13 cellular contexts compared by ENCODE assay signal in the genomic region with DNA sequence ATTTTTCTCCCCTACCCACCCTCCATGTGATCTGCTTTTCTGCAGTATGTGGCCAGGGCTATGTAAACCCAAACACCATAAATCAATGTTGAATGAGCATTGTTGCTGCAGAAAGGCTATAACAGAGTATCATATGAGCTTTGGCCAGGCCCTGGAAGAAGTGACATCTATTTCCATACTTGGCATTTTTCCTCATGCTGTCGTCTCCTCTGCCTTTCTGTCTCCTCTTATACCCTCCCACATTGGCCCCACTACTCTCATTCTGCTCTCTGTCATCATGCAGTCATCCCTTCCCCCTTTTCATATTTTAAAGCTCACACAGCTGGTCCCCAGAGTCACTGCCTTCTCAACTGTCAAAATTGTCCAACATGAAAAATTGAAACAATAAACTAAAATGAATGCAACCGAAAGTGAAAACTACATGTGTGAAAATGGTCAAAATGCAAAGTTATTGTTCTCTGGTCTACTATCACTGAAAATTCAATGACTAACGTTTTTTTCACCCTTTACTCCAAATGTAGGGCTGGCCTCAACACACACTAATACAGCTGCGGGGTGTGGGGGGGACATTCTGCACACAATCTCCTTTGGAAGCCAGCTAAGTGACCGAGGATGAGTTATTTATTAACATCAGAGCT.
DNase-seq lines count a peak whose midpoint lies in the region; ATAC-seq lines count a peak whose summit lies in the region.
"Had no signal": no experiment of that assay in that cellular context is flagged by ENCODE, and none has a peak within 500 bp of the region (broad histone marks: within the 10 kb centered on the region; RNA-seq: fewer than 3 reads in every experiment).

No MANE protein-coding gene starts in this region.

- DNase-seq in SKM-1 treated with dmso at 0.1 percent for 144 hours (lab: John Stamatoyannopoulos, UW; ENCODE audit: unreplicated experiment) = no peak
- no peak for DNase-seq in stimulated activated CD8-positive, alpha-beta memory T cell treated with anti-CD3 and anti-CD28 coated beads, Interleukin-4, amount 100 ng/mL, for 48 hours
- no peak for DNase-seq in COLO668 (lab: John Stamatoyannopoulos, UW; ENCODE audit: unreplicated experiment)
- no peak for DNase-seq in GM19238 (ENCODE audit: insufficient read length, low spot score)
- DNase-seq: activated CD4-positive, alpha-beta memory T cell treated with anti-CD3 and anti-CD28 coated beads, Interleukin-2, amount 10 ng/mL, durations not matched to agents 7 days and 5 days; effector memory CD8-positive, alpha-beta T cell; H9; NCI-H524 treated with DMSO at 0.1 percent for 48 hours; tibial artery had no signal

- ATAC-seq in GM18499 (IDR thresholded peaks at IDR 0.05; ENCODE audit: insufficient read depth, unreplicated experiment) (peak; percentile 74), GM19467 (IDR thresholded peaks at IDR 0.05; ENCODE audit: unreplicated experiment) (peak; percentile 87), HG02885 (IDR thresholded peaks at IDR 0.05; ENCODE audit: poor library complexity, unreplicated experiment) (peak; percentile 83), HG03575 (IDR thresholded peaks at IDR 0.05; ENCODE audit: extremely low read depth, insufficient number of reproducible peaks, low FRiP score, unreplicated experiment) (peak; percentile 80)
- ATAC-seq: effector memory CD8-positive, alpha-beta T cell had no signal
